Comparison of ENCODE assay signal across 1 cellular context in genomic region chr6:29964904-29965872, GRCh38.
TF ChIP-seq lines count a peak whose summit lies in the region.

No MANE protein-coding gene starts in this region.

TF ChIP-seq in HepG2, 621 proteins besides CTCF, POLR2A, EP300 and RAD21 (continued from another document and continues in another):
- TF ChIP-seq PAX8 (CRISPR knock-in tag; IDR thresholded peaks at IDR 0.05; ENCODE audit: borderline replicate concordance) (no peak), SRSF4 (IDR thresholded peaks at IDR 0.05; ENCODE audit: low read depth, low read length, poor library complexity, severe bottlenecking) (no peak), U2AF2 (IDR thresholded peaks at IDR 0.05; ENCODE audit: low read depth, low read length) (no peak), HBP1 (CRISPR knock-in tag; IDR thresholded peaks at IDR 0.05; ENCODE audit: low read depth) (peak; percentile 61; the same call in 1 of the 2 replicates), ZNF549 (CRISPR knock-in tag; IDR thresholded peaks at IDR 0.05) (no peak), SMC3 (IDR thresholded peaks at IDR 0.05; ENCODE audit: low read length) (peak; percentile 19; the same call in 1 of the 2 replicates), RXRB (CRISPR knock-in tag; IDR thresholded peaks at IDR 0.05; ENCODE audit: borderline replicate concordance) (peak; percentile 94), POLR2AphosphoS2 (IDR thresholded peaks at IDR 0.05; ENCODE audit: low read depth, low read length) (no peak), ATAD3A (CRISPR knock-in tag; IDR thresholded peaks at IDR 0.05) (no peak), MEIS2 (CRISPR knock-in tag; IDR thresholded peaks at IDR 0.05) (peak; percentile 78), ZFP91 (CRISPR knock-in tag; IDR thresholded peaks at IDR 0.05; ENCODE audit: borderline replicate concordance) (no peak; the same call in 1 of the 2 replicates), ZEB1 (IDR thresholded peaks at IDR 0.05; ENCODE audit: insufficient replicate concordance, low read depth) (peak; percentile 60), TBX2 (CRISPR knock-in tag; IDR thresholded peaks at IDR 0.05; ENCODE audit: borderline replicate concordance) (peak; percentile 78; the same call in 1 of the 2 replicates), FOXA1 (IDR thresholded peaks at IDR 0.05) (no peak), FOXA1 (CRISPR knock-in tag; IDR thresholded peaks at IDR 0.05) (peak; percentile 82), ZNF333 (CRISPR knock-in tag; IDR thresholded peaks at IDR 0.05; ENCODE audit: borderline replicate concordance) (no peak), POGZ (CRISPR knock-in tag; IDR thresholded peaks at IDR 0.05) (peak; percentile 72), ZNF143 (CRISPR knock-in tag; IDR thresholded peaks at IDR 0.05) (peak; percentile 49; the same call in 1 of the 2 replicates), ZMYM4 (CRISPR knock-in tag; IDR thresholded peaks at IDR 0.05) (no peak), ZNF234 (CRISPR knock-in tag; conservative IDR thresholded peaks at IDR 0.05) (no peak), SYNCRIP (IDR thresholded peaks at IDR 0.05; ENCODE audit: insufficient read depth, low read depth, low read length) (no peak), ZNF841 (CRISPR knock-in tag; IDR thresholded peaks at IDR 0.05; ENCODE audit: borderline replicate concordance) (no peak), TMF1 (CRISPR knock-in tag; IDR thresholded peaks at IDR 0.05; ENCODE audit: low read depth) (no peak), ZNF18 (CRISPR knock-in tag; IDR thresholded peaks at IDR 0.05; ENCODE audit: insufficient replicate concordance) (peak; percentile 76), FOXM1 (CRISPR knock-in tag; IDR thresholded peaks at IDR 0.05) (no peak), ZNF367 (CRISPR knock-in tag; IDR thresholded peaks at IDR 0.05; ENCODE audit: borderline replicate concordance) (no peak), CAMTA2 (CRISPR knock-in tag; IDR thresholded peaks at IDR 0.05; ENCODE audit: borderline replicate concordance) (no peak), SMAD9 (CRISPR knock-in tag; IDR thresholded peaks at IDR 0.05) (no peak), ZNF580 (CRISPR knock-in tag; IDR thresholded peaks at IDR 0.05; ENCODE audit: borderline replicate concordance, low read depth) (peak; percentile 74; the same call in 1 of the 2 replicates), CEBPZ (IDR thresholded peaks at IDR 0.05; ENCODE audit: low read length) (no peak), ZBTB37 (CRISPR knock-in tag; IDR thresholded peaks at IDR 0.05) (no peak), ZNF280B (CRISPR knock-in tag; IDR thresholded peaks at IDR 0.05; ENCODE audit: borderline replicate concordance) (no peak), ASH2L (IDR thresholded peaks at IDR 0.05; ENCODE audit: insufficient read length, low read depth, low read length) (peak; percentile 13), MAF1 (CRISPR knock-in tag; IDR thresholded peaks at IDR 0.05; ENCODE audit: borderline replicate concordance) (no peak), ZNF740 (CRISPR knock-in tag; IDR thresholded peaks at IDR 0.05) (no peak), SP2 (CRISPR knock-in tag; IDR thresholded peaks at IDR 0.05) (no peak), HINFP (CRISPR knock-in tag; IDR thresholded peaks at IDR 0.05; ENCODE audit: low read depth) (0 out of 2 replicates have a peak, but pooled peaks have one; percentile 24), ZKSCAN8 (CRISPR knock-in tag; IDR thresholded peaks at IDR 0.05; ENCODE audit: borderline replicate concordance) (peak; percentile 70; the same call in 1 of the 2 replicates), HDAC1 (CRISPR knock-in tag; IDR thresholded peaks at IDR 0.05) (peak; percentile 58; the same call in 1 of the 2 replicates), TFDP2 (CRISPR knock-in tag; IDR thresholded peaks at IDR 0.05) (peak; percentile 66), RAD51 (IDR thresholded peaks at IDR 0.05; ENCODE audit: borderline replicate concordance) (no peak; the same call in 1 of the 2 replicates), MAFF (IDR thresholded peaks at IDR 0.05; ENCODE audit: low read depth, low read length) (peak; percentile 90), HOMEZ (CRISPR knock-in tag; IDR thresholded peaks at IDR 0.05; ENCODE audit: low read depth) (peak; percentile 90), SP4 (CRISPR knock-in tag; IDR thresholded peaks at IDR 0.05) (no peak)
